In the genomic region with DNA sequence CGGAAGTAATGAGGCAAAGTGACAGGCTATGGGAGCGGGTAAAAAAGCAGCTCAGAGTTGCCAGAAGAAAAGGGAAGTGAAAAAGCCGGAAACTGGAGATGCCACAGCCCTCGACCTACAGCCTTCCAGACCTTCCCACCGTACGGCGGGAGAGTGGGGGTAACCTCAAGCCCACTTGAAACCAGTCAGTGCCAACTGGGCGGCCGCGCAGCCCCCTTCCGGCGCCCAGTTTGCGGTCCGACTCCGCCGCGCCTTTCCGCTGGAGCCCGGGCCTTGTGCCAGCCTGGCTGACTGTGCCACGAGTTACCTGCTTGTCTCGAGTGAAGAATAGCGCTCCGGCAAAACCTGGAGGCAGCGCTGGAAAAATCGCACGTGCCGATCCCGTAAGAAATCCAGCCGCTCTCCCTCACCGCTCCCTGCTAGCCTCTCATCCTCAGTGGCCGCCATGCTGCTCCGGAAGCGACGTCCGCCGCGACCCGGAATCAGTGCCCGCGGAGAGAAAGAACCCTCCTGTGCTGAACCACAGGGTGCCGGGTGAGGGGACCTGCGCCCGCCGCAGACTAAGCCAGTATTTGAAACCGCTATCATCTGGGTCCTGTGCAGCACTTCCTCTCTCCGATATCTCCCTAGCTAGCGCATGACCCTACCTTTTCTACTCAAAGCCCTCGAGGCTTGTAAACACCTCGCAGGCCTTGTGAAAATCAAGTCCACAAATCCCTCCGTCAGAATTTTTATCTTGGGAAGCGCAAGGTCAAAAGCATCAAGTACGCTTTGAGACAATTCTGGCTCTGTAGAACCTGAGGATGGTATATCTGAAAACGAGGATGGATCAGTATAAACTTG, we compare ENCODE assay signal across 1 cellular context.
TF ChIP-seq lines count a peak whose summit lies in the region.

A gene (minus strand): TSS at position 473 of the 843 bp plus-strand sequence. CDS start 26 bp downstream, at position 447.

TF ChIP-seq in K562, 482 proteins besides CTCF, POLR2A, EP300 and RAD21 (continued from another document):
- TF ChIP-seq ELF2 (CRISPR knock-in tag; IDR thresholded peaks at IDR 0.05) (0 out of 2 replicates have a peak, but pooled peaks have one; percentile 43), RBBP5 (IDR thresholded peaks at IDR 0.05; ENCODE audit: borderline replicate concordance, insufficient read depth, low read length, poor library complexity, severe bottlenecking) (peak; percentile 97), ZBTB1 (CRISPR knock-in tag; IDR thresholded peaks at IDR 0.05; ENCODE audit: borderline replicate concordance, low read depth) (peak; percentile 87), ZNF583 (CRISPR knock-in tag; IDR thresholded peaks at IDR 0.05) (0 out of 2 replicates have a peak, but pooled peaks have one; percentile 28), ZNF175 (CRISPR knock-in tag; IDR thresholded peaks at IDR 0.05; ENCODE audit: low read depth) (peak; percentile 74), KLF1 (tag; IDR thresholded peaks at IDR 0.05) (no peak), HNRNPLL (IDR thresholded peaks at IDR 0.05; ENCODE audit: low read depth, low read length, poor library complexity, severe bottlenecking) (peak; percentile 68), TAF7 (tag; IDR thresholded peaks at IDR 0.05) (peak; percentile 92), IFI16 (CRISPR knock-in tag; IDR thresholded peaks at IDR 0.05) (no peak), ATF7 (IDR thresholded peaks at IDR 0.05) (peak; percentile 57), XRCC4 (IDR thresholded peaks at IDR 0.05; ENCODE audit: extremely low read depth, insufficient read depth, insufficient read length) (no peak), ZNF589 (CRISPR knock-in tag; IDR thresholded peaks at IDR 0.05; ENCODE audit: low read depth) (0 out of 2 replicates have a peak, but pooled peaks have one; percentile 59), BRD4 (IDR thresholded peaks at IDR 0.05) (peak; percentile 89), SMARCE1 (IDR thresholded peaks at IDR 0.05) (0 out of 2 replicates have a peak, but pooled peaks have one; percentile 26), RBM39 (optimal IDR thresholded peaks at IDR 0.05; ENCODE audit: low read depth, low read length) (no peak), CREB1 (IDR thresholded peaks at IDR 0.05) (0 out of 2 replicates have a peak, but pooled peaks have one; percentile 57), CREB1 (CRISPR knock-in tag; IDR thresholded peaks at IDR 0.05) (no peak), DMBX1 (CRISPR knock-in tag; IDR thresholded peaks at IDR 0.05; ENCODE audit: borderline replicate concordance) (peak; percentile 33; the same call in 1 of the 2 replicates), PYGO2 (tag; IDR thresholded peaks at IDR 0.05) (0 out of 2 replicates have a peak, but pooled peaks have one; percentile 6), KLF13 (tag; IDR thresholded peaks at IDR 0.05; ENCODE audit: borderline replicate concordance, low read depth) (no peak)
- TF ChIP-seq, protein P1, sequence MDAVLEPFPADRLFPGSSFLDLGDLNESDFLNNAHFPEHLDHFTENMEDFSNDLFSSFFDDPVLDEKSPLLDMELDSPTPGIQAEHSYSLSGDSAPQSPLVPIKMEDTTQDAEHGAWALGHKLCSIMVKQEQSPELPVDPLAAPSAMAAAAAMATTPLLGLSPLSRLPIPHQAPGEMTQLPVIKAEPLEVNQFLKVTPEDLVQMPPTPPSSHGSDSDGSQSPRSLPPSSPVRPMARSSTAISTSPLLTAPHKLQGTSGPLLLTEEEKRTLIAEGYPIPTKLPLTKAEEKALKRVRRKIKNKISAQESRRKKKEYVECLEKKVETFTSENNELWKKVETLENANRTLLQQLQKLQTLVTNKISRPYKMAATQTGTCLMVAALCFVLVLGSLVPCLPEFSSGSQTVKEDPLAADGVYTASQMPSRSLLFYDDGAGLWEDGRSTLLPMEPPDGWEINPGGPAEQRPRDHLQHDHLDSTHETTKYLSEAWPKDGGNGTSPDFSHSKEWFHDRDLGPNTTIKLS (IDR thresholded peaks at IDR 0.05; ENCODE audit: borderline replicate concordance, low read depth): peak; percentile 66; the same call in 1 of the 2 replicates
- TF ChIP-seq, protein P2, sequence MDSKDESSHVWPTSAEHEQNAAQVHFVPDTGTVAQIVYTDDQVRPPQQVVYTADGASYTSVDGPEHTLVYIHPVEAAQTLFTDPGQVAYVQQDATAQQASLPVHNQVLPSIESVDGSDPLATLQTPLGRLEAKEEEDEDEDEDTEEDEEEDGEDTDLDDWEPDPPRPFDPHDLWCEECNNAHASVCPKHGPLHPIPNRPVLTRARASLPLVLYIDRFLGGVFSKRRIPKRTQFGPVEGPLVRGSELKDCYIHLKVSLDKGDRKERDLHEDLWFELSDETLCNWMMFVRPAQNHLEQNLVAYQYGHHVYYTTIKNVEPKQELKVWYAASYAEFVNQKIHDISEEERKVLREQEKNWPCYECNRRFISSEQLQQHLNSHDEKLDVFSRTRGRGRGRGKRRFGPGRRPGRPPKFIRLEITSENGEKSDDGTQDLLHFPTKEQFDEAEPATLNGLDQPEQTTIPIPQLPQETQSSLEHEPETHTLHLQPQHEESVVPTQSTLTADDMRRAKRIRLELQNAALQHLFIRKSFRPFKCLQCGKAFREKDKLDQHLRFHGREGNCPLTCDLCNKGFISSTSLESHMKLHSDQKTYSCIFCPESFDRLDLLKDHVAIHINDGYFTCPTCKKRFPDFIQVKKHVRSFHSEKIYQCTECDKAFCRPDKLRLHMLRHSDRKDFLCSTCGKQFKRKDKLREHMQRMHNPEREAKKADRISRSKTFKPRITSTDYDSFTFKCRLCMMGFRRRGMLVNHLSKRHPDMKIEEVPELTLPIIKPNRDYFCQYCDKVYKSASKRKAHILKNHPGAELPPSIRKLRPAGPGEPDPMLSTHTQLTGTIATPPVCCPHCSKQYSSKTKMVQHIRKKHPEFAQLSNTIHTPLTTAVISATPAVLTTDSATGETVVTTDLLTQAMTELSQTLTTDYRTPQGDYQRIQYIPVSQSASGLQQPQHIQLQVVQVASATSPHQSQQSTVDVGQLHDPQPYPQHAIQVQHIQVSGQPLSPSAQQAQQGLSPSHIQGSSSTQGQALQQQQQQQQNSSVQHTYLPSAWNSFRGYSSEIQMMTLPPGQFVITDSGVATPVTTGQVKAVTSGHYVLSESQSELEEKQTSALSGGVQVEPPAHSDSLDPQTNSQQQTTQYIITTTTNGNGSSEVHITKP (IDR thresholded peaks at IDR 0.05; ENCODE audit: partially characterized antibody): peak; percentile 52
- TF ChIP-seq, protein P3, sequence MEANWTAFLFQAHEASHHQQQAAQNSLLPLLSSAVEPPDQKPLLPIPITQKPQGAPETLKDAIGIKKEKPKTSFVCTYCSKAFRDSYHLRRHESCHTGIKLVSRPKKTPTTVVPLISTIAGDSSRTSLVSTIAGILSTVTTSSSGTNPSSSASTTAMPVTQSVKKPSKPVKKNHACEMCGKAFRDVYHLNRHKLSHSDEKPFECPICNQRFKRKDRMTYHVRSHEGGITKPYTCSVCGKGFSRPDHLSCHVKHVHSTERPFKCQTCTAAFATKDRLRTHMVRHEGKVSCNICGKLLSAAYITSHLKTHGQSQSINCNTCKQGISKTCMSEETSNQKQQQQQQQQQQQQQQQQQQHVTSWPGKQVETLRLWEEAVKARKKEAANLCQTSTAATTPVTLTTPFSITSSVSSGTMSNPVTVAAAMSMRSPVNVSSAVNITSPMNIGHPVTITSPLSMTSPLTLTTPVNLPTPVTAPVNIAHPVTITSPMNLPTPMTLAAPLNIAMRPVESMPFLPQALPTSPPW (CRISPR knock-in tag; IDR thresholded peaks at IDR 0.05): peak; percentile 56
- TF ChIP-seq, protein P4, sequence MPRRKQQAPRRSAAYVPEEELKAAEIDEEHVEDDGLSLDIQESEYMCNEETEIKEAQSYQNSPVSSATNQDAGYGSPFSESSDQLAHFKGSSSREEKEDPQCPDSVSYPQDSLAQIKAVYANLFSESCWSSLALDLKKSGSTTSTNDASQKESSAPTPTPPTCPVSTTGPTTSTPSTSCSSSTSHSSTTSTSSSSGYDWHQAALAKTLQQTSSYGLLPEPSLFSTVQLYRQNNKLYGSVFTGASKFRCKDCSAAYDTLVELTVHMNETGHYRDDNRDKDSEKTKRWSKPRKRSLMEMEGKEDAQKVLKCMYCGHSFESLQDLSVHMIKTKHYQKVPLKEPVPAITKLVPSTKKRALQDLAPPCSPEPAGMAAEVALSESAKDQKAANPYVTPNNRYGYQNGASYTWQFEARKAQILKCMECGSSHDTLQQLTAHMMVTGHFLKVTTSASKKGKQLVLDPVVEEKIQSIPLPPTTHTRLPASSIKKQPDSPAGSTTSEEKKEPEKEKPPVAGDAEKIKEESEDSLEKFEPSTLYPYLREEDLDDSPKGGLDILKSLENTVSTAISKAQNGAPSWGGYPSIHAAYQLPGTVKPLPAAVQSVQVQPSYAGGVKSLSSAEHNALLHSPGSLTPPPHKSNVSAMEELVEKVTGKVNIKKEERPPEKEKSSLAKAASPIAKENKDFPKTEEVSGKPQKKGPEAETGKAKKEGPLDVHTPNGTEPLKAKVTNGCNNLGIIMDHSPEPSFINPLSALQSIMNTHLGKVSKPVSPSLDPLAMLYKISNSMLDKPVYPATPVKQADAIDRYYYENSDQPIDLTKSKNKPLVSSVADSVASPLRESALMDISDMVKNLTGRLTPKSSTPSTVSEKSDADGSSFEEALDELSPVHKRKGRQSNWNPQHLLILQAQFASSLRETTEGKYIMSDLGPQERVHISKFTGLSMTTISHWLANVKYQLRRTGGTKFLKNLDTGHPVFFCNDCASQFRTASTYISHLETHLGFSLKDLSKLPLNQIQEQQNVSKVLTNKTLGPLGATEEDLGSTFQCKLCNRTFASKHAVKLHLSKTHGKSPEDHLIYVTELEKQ (CRISPR knock-in tag; IDR thresholded peaks at IDR 0.05): peak; percentile 22; the same call in 1 of the 2 replicates
- TF ChIP-seq, protein P5, sequence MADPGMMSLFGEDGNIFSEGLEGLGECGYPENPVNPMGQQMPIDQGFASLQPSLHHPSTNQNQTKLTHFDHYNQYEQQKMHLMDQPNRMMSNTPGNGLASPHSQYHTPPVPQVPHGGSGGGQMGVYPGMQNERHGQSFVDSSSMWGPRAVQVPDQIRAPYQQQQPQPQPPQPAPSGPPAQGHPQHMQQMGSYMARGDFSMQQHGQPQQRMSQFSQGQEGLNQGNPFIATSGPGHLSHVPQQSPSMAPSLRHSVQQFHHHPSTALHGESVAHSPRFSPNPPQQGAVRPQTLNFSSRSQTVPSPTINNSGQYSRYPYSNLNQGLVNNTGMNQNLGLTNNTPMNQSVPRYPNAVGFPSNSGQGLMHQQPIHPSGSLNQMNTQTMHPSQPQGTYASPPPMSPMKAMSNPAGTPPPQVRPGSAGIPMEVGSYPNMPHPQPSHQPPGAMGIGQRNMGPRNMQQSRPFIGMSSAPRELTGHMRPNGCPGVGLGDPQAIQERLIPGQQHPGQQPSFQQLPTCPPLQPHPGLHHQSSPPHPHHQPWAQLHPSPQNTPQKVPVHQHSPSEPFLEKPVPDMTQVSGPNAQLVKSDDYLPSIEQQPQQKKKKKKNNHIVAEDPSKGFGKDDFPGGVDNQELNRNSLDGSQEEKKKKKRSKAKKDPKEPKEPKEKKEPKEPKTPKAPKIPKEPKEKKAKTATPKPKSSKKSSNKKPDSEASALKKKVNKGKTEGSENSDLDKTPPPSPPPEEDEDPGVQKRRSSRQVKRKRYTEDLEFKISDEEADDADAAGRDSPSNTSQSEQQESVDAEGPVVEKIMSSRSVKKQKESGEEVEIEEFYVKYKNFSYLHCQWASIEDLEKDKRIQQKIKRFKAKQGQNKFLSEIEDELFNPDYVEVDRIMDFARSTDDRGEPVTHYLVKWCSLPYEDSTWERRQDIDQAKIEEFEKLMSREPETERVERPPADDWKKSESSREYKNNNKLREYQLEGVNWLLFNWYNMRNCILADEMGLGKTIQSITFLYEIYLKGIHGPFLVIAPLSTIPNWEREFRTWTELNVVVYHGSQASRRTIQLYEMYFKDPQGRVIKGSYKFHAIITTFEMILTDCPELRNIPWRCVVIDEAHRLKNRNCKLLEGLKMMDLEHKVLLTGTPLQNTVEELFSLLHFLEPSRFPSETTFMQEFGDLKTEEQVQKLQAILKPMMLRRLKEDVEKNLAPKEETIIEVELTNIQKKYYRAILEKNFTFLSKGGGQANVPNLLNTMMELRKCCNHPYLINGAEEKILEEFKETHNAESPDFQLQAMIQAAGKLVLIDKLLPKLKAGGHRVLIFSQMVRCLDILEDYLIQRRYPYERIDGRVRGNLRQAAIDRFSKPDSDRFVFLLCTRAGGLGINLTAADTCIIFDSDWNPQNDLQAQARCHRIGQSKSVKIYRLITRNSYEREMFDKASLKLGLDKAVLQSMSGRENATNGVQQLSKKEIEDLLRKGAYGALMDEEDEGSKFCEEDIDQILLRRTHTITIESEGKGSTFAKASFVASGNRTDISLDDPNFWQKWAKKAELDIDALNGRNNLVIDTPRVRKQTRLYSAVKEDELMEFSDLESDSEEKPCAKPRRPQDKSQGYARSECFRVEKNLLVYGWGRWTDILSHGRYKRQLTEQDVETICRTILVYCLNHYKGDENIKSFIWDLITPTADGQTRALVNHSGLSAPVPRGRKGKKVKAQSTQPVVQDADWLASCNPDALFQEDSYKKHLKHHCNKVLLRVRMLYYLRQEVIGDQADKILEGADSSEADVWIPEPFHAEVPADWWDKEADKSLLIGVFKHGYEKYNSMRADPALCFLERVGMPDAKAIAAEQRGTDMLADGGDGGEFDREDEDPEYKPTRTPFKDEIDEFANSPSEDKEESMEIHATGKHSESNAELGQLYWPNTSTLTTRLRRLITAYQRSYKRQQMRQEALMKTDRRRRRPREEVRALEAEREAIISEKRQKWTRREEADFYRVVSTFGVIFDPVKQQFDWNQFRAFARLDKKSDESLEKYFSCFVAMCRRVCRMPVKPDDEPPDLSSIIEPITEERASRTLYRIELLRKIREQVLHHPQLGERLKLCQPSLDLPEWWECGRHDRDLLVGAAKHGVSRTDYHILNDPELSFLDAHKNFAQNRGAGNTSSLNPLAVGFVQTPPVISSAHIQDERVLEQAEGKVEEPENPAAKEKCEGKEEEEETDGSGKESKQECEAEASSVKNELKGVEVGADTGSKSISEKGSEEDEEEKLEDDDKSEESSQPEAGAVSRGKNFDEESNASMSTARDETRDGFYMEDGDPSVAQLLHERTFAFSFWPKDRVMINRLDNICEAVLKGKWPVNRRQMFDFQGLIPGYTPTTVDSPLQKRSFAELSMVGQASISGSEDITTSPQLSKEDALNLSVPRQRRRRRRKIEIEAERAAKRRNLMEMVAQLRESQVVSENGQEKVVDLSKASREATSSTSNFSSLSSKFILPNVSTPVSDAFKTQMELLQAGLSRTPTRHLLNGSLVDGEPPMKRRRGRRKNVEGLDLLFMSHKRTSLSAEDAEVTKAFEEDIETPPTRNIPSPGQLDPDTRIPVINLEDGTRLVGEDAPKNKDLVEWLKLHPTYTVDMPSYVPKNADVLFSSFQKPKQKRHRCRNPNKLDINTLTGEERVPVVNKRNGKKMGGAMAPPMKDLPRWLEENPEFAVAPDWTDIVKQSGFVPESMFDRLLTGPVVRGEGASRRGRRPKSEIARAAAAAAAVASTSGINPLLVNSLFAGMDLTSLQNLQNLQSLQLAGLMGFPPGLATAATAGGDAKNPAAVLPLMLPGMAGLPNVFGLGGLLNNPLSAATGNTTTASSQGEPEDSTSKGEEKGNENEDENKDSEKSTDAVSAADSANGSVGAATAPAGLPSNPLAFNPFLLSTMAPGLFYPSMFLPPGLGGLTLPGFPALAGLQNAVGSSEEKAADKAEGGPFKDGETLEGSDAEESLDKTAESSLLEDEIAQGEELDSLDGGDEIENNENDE (IDR thresholded peaks at IDR 0.05; ENCODE audit: low read depth, low read length): no peak
